In genomic region chr7:152823397-152823980, GRCh38 we compare ENCODE assay signal across 8 cellular contexts.
DNase-seq lines count a peak whose midpoint lies in the region; ATAC-seq, FAIRE-seq and TF ChIP-seq lines count a peak whose summit lies in the region.
"Not testable (repeated sequence)": the region's sequence is repeated elsewhere in the genome, so short reads cannot be mapped to it uniquely, and the experiment has no call there.

No MANE protein-coding gene starts in this region.

- TF ChIP-seq CTCF in HFF-Myc (IDR thresholded peaks at IDR 0.05; ENCODE audit: low read depth, low read length, missing control alignments): peak; percentile 45
- TF ChIP-seq CTCF in RWPE2 (IDR thresholded peaks at IDR 0.05; ENCODE audit: poor library complexity, severe bottlenecking): peak; percentile 52
- peak; percentile 31 to 47 (median 39); a peak in 5 of 6 replicates for TF ChIP-seq CTCF in GM12878 (IDR thresholded peaks at IDR 0.05 in 2 of 3, conservative IDR thresholded peaks at IDR 0.05 in 1 of 3; ENCODE audit: control insufficient read depth in 2 of 3, extremely low read depth in 1 of 3, insufficient read depth in 1 of 3, low read depth in 3 of 3, low read length in 3 of 3)
- peak; percentile 52 to 59 (median 55) for TF ChIP-seq CTCF in nephron (IDR thresholded peaks at IDR 0.05; ENCODE audit: unreplicated experiment in 3 of 3)
- TF ChIP-seq CTCF in upper lobe of right lung (IDR thresholded peaks at IDR 0.05): peak; percentile 41

- not testable (repeated sequence) for H3K4me3 ChIP-seq in HFF-Myc (replicated peaks; ENCODE audit: low read depth, low read length); RWPE2 (ENCODE audit: severe bottlenecking); GM12878; upper lobe of right lung

- not testable (repeated sequence) for H3K27me3 Mint-ChIP-seq in nephron (ENCODE audit: low read depth)

- not testable (repeated sequence) for H4K20me1 ChIP-seq in GM12878 (ENCODE audit: control insufficient read depth, insufficient read depth)

- not testable (repeated sequence) for FAIRE-seq in GM12878 (lab: Jason Lieb, UNC)

- intact Hi-C loops in GM12878 (cut with micrococcal nuclease; ENCODE audit: unreplicated experiment); Right ventricle myocardium inferior (cut with DNase I); upper lobe of right lung (cut with DNase I): not testable (repeated sequence)

- not testable (repeated sequence) for TF ChIP-seq POLR2A in GM12878 (IDR thresholded peaks at IDR 0.05; ENCODE audit: low read depth, low read length)

- H3K27ac ChIP-seq in RWPE2 (ENCODE audit: poor library complexity, severe bottlenecking); GM12878 (ENCODE audit: control insufficient read depth, insufficient read depth); upper lobe of right lung: not testable (repeated sequence)

- H3K27ac Mint-ChIP-seq in nephron: not testable (repeated sequence)

- SMC1A ChIA-PET in GM12878 (lab: Charles Lee; ENCODE audit: uncharacterized antibody, unreplicated experiment): not testable (repeated sequence)

- H2AFZ ChIP-seq in GM12878 (ENCODE audit: control insufficient read depth, low read depth, low read length): not testable (repeated sequence)

- 75% methylated on average over 11 of the region's 11 CpGs for WGBS in GM12878 (ENCODE audit: insufficient coverage, insufficient replicate concordance, low lambda C conversion rate, missing lambda C conversion rate)

- in situ Hi-C loops in GM12878 (cut with MboI): not testable (repeated sequence)

- TF ChIP-seq RAD21 in GM12878 (IDR thresholded peaks at IDR 0.05; ENCODE audit: insufficient read depth, low read depth, low read length): peak; percentile 51

- H3K36me3 ChIP-seq in RWPE2 (ENCODE audit: low read depth); GM12878 (ENCODE audit: control insufficient read depth in 2 of 2, insufficient read depth in 2 of 2, low read length in 1 of 2); upper lobe of right lung: not testable (repeated sequence)

- H3K4me3 Mint-ChIP-seq in nephron: not testable (repeated sequence)

- DNase-seq in ELF-1 (ENCODE audit: low read depth, low spot score) (peak; percentile 32), NCI-H1105 treated with DMSO at 0.1 percent for 48 hours (lab: John Stamatoyannopoulos, UW) (peak; percentile 13)
- not testable (repeated sequence) for DNase-seq in HFF-Myc (ENCODE audit: extremely low read depth, low read depth); RWPE2 (ENCODE audit: low spot score); GM12878 (ENCODE audit: low read depth, low spot score); Right ventricle myocardium inferior (ENCODE audit: missing footprints); upper lobe of right lung

- not testable (repeated sequence) for TF ChIP-seq EP300 in GM12878 (IDR thresholded peaks at IDR 0.05; ENCODE audit: borderline replicate concordance in 1 of 2, control insufficient read depth in 1 of 2, low read depth in 2 of 2, low read length in 2 of 2)

- H3K79me2 ChIP-seq in GM12878 (ENCODE audit: control insufficient read depth, insufficient read depth, low read length): not testable (repeated sequence)

- H3K4me1 Mint-ChIP-seq in nephron: not testable (repeated sequence)

- not testable (repeated sequence) for H3K27me3 ChIP-seq in RWPE2 (ENCODE audit: insufficient read depth, poor library complexity, severe bottlenecking); GM12878 (replicated peaks in 1 of 2; ENCODE audit: control insufficient read depth in 2 of 2, insufficient read depth in 2 of 2, low read length in 1 of 2); upper lobe of right lung

- not testable (repeated sequence) for H3K4me2 ChIP-seq in GM12878 (ENCODE audit: control insufficient read depth, insufficient read depth)

- BruUV-seq in GM12878 (replicated peaks; lab: Mats Ljungman, UMichigan): not testable (repeated sequence)

- ATAC-seq in RWPE2 (ENCODE audit: low read depth): peak; percentile 56; the same call in 2 of the 3 replicates
- ATAC-seq in GM12878: peak; percentile 87
- ATAC-seq in Right ventricle myocardium inferior: peak; percentile 82
- peak; percentile 84 for ATAC-seq in upper lobe of right lung

- H3K9ac ChIP-seq in GM12878 (ENCODE audit: control insufficient read depth, insufficient read depth, low read length): not testable (repeated sequence)

- RAD21 ChIA-PET in GM12878 (lab: Charles Lee; ENCODE audit: unreplicated experiment): interaction anchor here (0.6 kb wide), 2 partner anchors 292 to 339 kb away, joined by 3 to 4 read pairs; no protein-coding TSS in a partner anchor

- not testable (repeated sequence) for H3K36me3 Mint-ChIP-seq in nephron (ENCODE audit: low read depth)

- POLR2A ChIA-PET in GM12878 (lab: Charles Lee): not testable (repeated sequence)

- H3K9me3 Mint-ChIP-seq in nephron: not testable (repeated sequence)

- H3K9me3 ChIP-seq in RWPE2 (ENCODE audit: severe bottlenecking); GM12878 (replicated peaks; ENCODE audit: control insufficient read depth, insufficient read depth, low read length); upper lobe of right lung: not testable (repeated sequence)

- CTCF ChIA-PET in GM12878 (lab: Yijun Ruan, JAX): not testable (repeated sequence)

- not testable (repeated sequence) for H3K4me1 ChIP-seq in RWPE2 (ENCODE audit: insufficient read depth, poor library complexity, severe bottlenecking); GM12878 (ENCODE audit: control insufficient read depth, insufficient read depth, low read length); upper lobe of right lung
